In genomic region chr16:24344791-24345190, GRCh38 we compare ENCODE assay signal across 23 cellular contexts.
"Had no signal": no experiment of that assay in that cellular context is flagged by ENCODE, and none has a peak within 500 bp of the region (broad histone marks: within the 10 kb centered on the region; RNA-seq: fewer than 3 reads in every experiment).

No MANE protein-coding gene starts in this region.

- H3K36me3 ChIP-seq: adrenal gland, breast epithelium, SJCRH30, WERI-Rb-1 had no signal

- DNase-seq: activated CD4-positive, alpha-beta T cell treated with anti-CD3 and anti-CD28 coated beads for 36 hours; activated CD8-positive, alpha-beta memory T cell treated with anti-CD3 and anti-CD28 coated beads, Interleukin-2, amount 50 U/mL, for 4 hours; activated CD8-positive, alpha-beta T cell treated with anti-CD3 and anti-CD28 coated beads for 36 hours; activated naive CD4-positive, alpha-beta T cell treated with anti-CD3 and anti-CD28 coated beads, Interleukin-2, amount 50 U/mL, for 16 hours; activated naive CD8-positive, alpha-beta T cell treated with anti-CD3 and anti-CD28 coated beads, Interleukin-2, amount 10 ng/mL, durations not matched to agents 7 days and 5 days; activated T-cell treated with anti-CD3 and anti-CD28 coated beads, Interleukin-2, amount 50 U/mL, for 72 hours; adrenal gland; anterior cingulate cortex; caudate nucleus; NCI-H1092; NCI-H1694 treated with DMSO at 0.1 percent for 48 hours; NCI-H2029 treated with DMSO at 0.1 percent for 48 hours; NCI-H345; NCI-H510A; NCI-H526 treated with DMSO at 0.1 percent for 48 hours; Right ventricle myocardium superior; RPMI8226; SJCRH30; SK-N-SH; T-helper 1 cell; WERI-Rb-1 had no signal

- H3K9me3 ChIP-seq: adrenal gland, breast epithelium, SJCRH30, SK-N-SH had no signal

- H3K27ac Mint-ChIP-seq: activated CD4-positive, alpha-beta T cell treated with anti-CD3 and anti-CD28 coated beads for 36 hours; activated CD8-positive, alpha-beta T cell treated with anti-CD3 and anti-CD28 coated beads for 36 hours; activated naive CD8-positive, alpha-beta T cell treated with anti-CD3 and anti-CD28 coated beads, Interleukin-2, amount 10 ng/mL, durations not matched to agents 7 days and 5 days; activated T-cell treated with anti-CD3 and anti-CD28 coated beads, Interleukin-2, amount 50 U/mL, for 72 hours; activated T-helper 2 cell treated with anti-CD3 and anti-CD28 coated beads, Interferon-gamma antibody, Interleukin-2, Interleukin-4, amounts not matched to agents 10 μg/mL and 5 μg/mL and 100 μg/mL, durations not matched to agents 14 hours and 24 hours and 36 hours had no signal

- H3K27ac ChIP-seq: adrenal gland, breast epithelium, SJCRH30, WERI-Rb-1 had no signal

- H3K9me3 Mint-ChIP-seq: activated CD8-positive, alpha-beta T cell treated with anti-CD3 and anti-CD28 coated beads for 36 hours; activated T-cell treated with anti-CD3 and anti-CD28 coated beads, Interleukin-2, amount 50 U/mL, for 72 hours; activated T-helper 2 cell treated with anti-CD3 and anti-CD28 coated beads, Interferon-gamma antibody, Interleukin-2, Interleukin-4, amounts not matched to agents 10 μg/mL and 5 μg/mL and 100 μg/mL, durations not matched to agents 14 hours and 24 hours and 36 hours had no signal

- ATAC-seq: activated CD4-positive, alpha-beta T cell treated with anti-CD3 and anti-CD28 coated beads for 36 hours; activated CD8-positive, alpha-beta T cell treated with anti-CD3 and anti-CD28 coated beads for 36 hours; activated T-cell treated with anti-CD3 and anti-CD28 coated beads, Interleukin-2, amount 50 U/mL, for 72 hours had no signal

- H3K27me3 ChIP-seq: adrenal gland, breast epithelium had no signal

- H3K4me3 Mint-ChIP-seq: activated CD4-positive, alpha-beta T cell treated with anti-CD3 and anti-CD28 coated beads for 36 hours; activated CD8-positive, alpha-beta T cell treated with anti-CD3 and anti-CD28 coated beads for 36 hours; activated naive CD8-positive, alpha-beta T cell treated with anti-CD3 and anti-CD28 coated beads, Interleukin-2, amount 10 ng/mL, durations not matched to agents 7 days and 5 days; activated T-cell treated with anti-CD3 and anti-CD28 coated beads, Interleukin-2, amount 50 U/mL, for 72 hours had no signal

- H3K4me1 ChIP-seq: adrenal gland, breast epithelium, SJCRH30 had no signal

- H3K36me3 Mint-ChIP-seq: activated naive CD8-positive, alpha-beta T cell treated with anti-CD3 and anti-CD28 coated beads, Interleukin-2, amount 10 ng/mL, durations not matched to agents 7 days and 5 days had no signal

- H3K9ac ChIP-seq: SK-N-SH had no signal

- H3K4me3 ChIP-seq: adrenal gland, breast epithelium, SJCRH30 had no signal
